ENCODE assay signal across 22 cellular contexts in genomic region chr2:117794668-117795067, GRCh38.
"Had no signal": no experiment of that assay in that cellular context is flagged by ENCODE, and none has a peak within 500 bp of the region (broad histone marks: within the 10 kb centered on the region; RNA-seq: fewer than 3 reads in every experiment).

No MANE protein-coding gene starts in this region.

- H3K4me1 Mint-ChIP-seq: activated CD4-positive, alpha-beta T cell treated with anti-CD3 and anti-CD28 coated beads, Interleukin-2, amount 10 ng/mL, durations not matched to agents 7 days and 5 days; nephron progenitor cell; stimulated activated memory B cell treated with anti-CD40 and anti-IgM and Interleukin-4, amounts not matched to agents 10 μg/mL and 1 μg/mL and 100 μg/mL, for 72 hours had no signal

- H3K27ac ChIP-seq: gastroesophageal sphincter, heart right ventricle, left ventricle myocardium inferior, sigmoid colon, thoracic aorta, upper lobe of left lung had no signal

- ATAC-seq: activated CD4-positive, CD25-positive, alpha-beta regulatory T cell treated with anti-CD3 and anti-CD28 coated beads, Interleukin-2, amount 50 U/mL, for 24 hours; activated CD8-positive, alpha-beta T cell treated with anti-CD3 and anti-CD28 coated beads, Interleukin-2, amount 10 ng/mL, durations not matched to agents 7 days and 5 days; activated T-cell treated with anti-CD3 and anti-CD28 coated beads, Interleukin-2, amount 50 U/mL, for 4 hours; gastroesophageal sphincter; heart right ventricle; stimulated activated memory B cell treated with anti-CD40 and anti-IgM and Interleukin-4, amounts not matched to agents 10 μg/mL and 1 μg/mL and 100 μg/mL, for 72 hours had no signal

- H3K4me3 Mint-ChIP-seq: activated CD4-positive, alpha-beta T cell treated with anti-CD3 and anti-CD28 coated beads, Interleukin-2, amount 10 ng/mL, durations not matched to agents 7 days and 5 days; activated CD8-positive, alpha-beta T cell treated with anti-CD3 and anti-CD28 coated beads, Interleukin-2, amount 10 ng/mL, durations not matched to agents 7 days and 5 days; activated T-cell treated with anti-CD3 and anti-CD28 coated beads, Interleukin-2, amount 50 U/mL, for 4 hours; dendritic cell treated with granulocyte-macrophage colony-stimulating factor and Interleukin-4, amounts not matched to agents 40 ng/mL and 50 ng/mL, for 4 days; nephron progenitor cell; stimulated activated memory B cell treated with anti-CD40 and anti-IgM and Interleukin-4, amounts not matched to agents 10 μg/mL and 1 μg/mL and 100 μg/mL, for 72 hours; T-helper 1 cell treated with Interleukin-12 subunit alpha and Interleukin-12 subunit beta and Interleukin-4 antibody, amounts not matched to agents 30 μg/mL and 1 μg/mL, for 36 hours had no signal

- H3K27me3 ChIP-seq: sigmoid colon, upper lobe of left lung had no signal

- DNase-seq: activated CD4-positive, alpha-beta T cell treated with anti-CD3 and anti-CD28 coated beads, Interleukin-2, amount 10 ng/mL, durations not matched to agents 7 days and 5 days; activated CD8-positive, alpha-beta T cell treated with anti-CD3 and anti-CD28 coated beads, Interleukin-2, amount 10 ng/mL, durations not matched to agents 7 days and 5 days; activated naive CD4-positive, alpha-beta T cell treated with anti-CD3 and anti-CD28 coated beads, Interleukin-2, amount 50 U/mL, for 16 hours; activated T-cell treated with anti-CD3 and anti-CD28 coated beads, Interleukin-2, amount 50 U/mL, for 4 hours; aorta; effector memory CD4-positive, alpha-beta T cell; heart right ventricle; kidney glomerular epithelial cell; left ventricle myocardium inferior; mammary epithelial cell; nephron progenitor cell; nucleus accumbens; posterior cingulate gyrus; sigmoid colon; stimulated activated CD4-positive, alpha-beta T cell treated with anti-CD3 and anti-CD28 coated beads, Interleukin-4, amount 100 ng/mL, for 24 hours; upper lobe of left lung had no signal

- H3K36me3 Mint-ChIP-seq: stimulated activated memory B cell treated with anti-CD40 and anti-IgM and Interleukin-4, amounts not matched to agents 10 μg/mL and 1 μg/mL and 100 μg/mL, for 72 hours had no signal

- H3K4me1 ChIP-seq: gastroesophageal sphincter, heart right ventricle, left ventricle myocardium inferior, sigmoid colon, upper lobe of left lung had no signal

- H3K27ac Mint-ChIP-seq: activated CD4-positive, alpha-beta T cell treated with anti-CD3 and anti-CD28 coated beads, Interleukin-2, amount 10 ng/mL, durations not matched to agents 7 days and 5 days; activated CD8-positive, alpha-beta T cell treated with anti-CD3 and anti-CD28 coated beads, Interleukin-2, amount 10 ng/mL, durations not matched to agents 7 days and 5 days; dendritic cell treated with granulocyte-macrophage colony-stimulating factor and Interleukin-4, amounts not matched to agents 40 ng/mL and 50 ng/mL, for 4 days; nephron progenitor cell; stimulated activated memory B cell treated with anti-CD40 and anti-IgM and Interleukin-4, amounts not matched to agents 10 μg/mL and 1 μg/mL and 100 μg/mL, for 72 hours; T-helper 1 cell treated with Interleukin-12 subunit alpha and Interleukin-12 subunit beta and Interleukin-4 antibody, amounts not matched to agents 30 μg/mL and 1 μg/mL, for 36 hours had no signal

- H3K9me3 Mint-ChIP-seq: T-helper 1 cell treated with Interleukin-12 subunit alpha and Interleukin-12 subunit beta and Interleukin-4 antibody, amounts not matched to agents 30 μg/mL and 1 μg/mL, for 36 hours had no signal
